Comparison of ENCODE assay signal across 8 cellular contexts in the genomic region with DNA sequence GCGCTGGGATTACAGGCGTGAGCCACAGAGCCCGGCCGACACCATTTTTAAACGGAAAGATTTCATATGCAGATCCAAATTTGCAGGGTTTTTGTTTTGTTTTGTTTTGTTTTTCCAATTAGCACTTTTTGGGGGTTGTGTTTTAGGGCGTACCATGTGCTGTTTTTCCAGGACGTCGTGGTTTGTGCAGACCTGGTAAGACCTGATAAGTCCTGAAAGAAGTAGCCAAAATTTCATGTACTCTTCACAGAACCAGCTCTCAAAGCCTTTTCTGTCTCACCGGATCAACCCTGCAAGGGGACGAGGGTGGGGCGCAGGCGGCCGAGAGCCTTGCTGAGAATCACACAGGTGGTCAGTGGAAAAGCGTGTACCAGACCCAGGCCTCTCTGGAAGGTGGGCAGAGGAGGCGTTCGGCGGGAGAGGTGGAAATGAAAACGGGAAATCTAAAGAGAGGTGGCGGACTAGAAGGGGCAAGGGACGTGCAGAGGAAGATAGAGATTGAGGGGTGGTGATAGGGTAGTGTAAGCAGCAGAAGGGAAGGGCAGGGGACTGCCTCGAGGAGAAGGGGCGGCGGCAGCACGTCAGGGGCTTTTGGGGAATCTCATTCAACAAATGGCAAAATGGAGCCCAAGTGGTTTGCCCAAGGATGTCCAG.
DNase-seq lines count a peak whose midpoint lies in the region; ATAC-seq and TF ChIP-seq lines count a peak whose summit lies in the region.

No MANE protein-coding gene starts in this region.

- no peak overlapping the region for H3K27ac ChIP-seq in SU-DHL-6 (ENCODE audit: low read depth, low read length)

- no peak for ATAC-seq in GM19452 (IDR thresholded peaks at IDR 0.05; ENCODE audit: unreplicated experiment)
- no peak for ATAC-seq in GM19463 (IDR thresholded peaks at IDR 0.05; ENCODE audit: unreplicated experiment)

- no peaks in the 10 kb centered on the region for H4K20me1 ChIP-seq in SU-DHL-6 (ENCODE audit: low read depth, low read length)

- no peaks in the 10 kb centered on the region for H3K9me2 ChIP-seq in SU-DHL-6 (replicated peaks; ENCODE audit: insufficient read depth, low read length)

- peaks cover 4% of the 10 kb centered on the region for H3K4me1 ChIP-seq in mucosa of stomach (ENCODE audit: control insufficient read depth, insufficient read depth, low read length)

- no peaks in the 10 kb centered on the region for H3F3A ChIP-seq in SU-DHL-6 (ENCODE audit: insufficient read depth)

- no peaks in the 10 kb centered on the region for H3K36me3 ChIP-seq in SU-DHL-6 (ENCODE audit: low read length)
- no peaks in the 10 kb centered on the region for H3K36me3 ChIP-seq in mucosa of stomach (ENCODE audit: control insufficient read depth, insufficient read depth, low read length)

- H3K4me2 ChIP-seq in SU-DHL-6 (ENCODE audit: low read depth, low read length, poor library complexity, severe bottlenecking) = peak overlapping the region; percentile 79

- H3K79me2 ChIP-seq in SU-DHL-6 (ENCODE audit: insufficient read depth, low read length) = peaks cover 33% of the 10 kb centered on the region

- DNase-seq in NCI-H2227 (lab: John Stamatoyannopoulos, UW; ENCODE audit: unreplicated experiment) (peak; percentile 23), NCI-H2227 treated with DMSO at 0.1 percent for 48 hours (lab: John Stamatoyannopoulos, UW) (no peak), ecto neural progenitor cell (ENCODE audit: low spot score) (peak; percentile 50), OCI-M2 (lab: John Stamatoyannopoulos, UW; ENCODE audit: unreplicated experiment) (no peak)

- H3K9me3 ChIP-seq in SU-DHL-6 (ENCODE audit: insufficient read depth, low read length) (no peaks in the 10 kb centered on the region), mucosa of stomach (ENCODE audit: control insufficient read depth, low read length) (no peaks in the 10 kb centered on the region)

- H3K27me3 ChIP-seq in SU-DHL-6 (ENCODE audit: low read length) (no peaks in the 10 kb centered on the region), mucosa of stomach (ENCODE audit: control insufficient read depth, insufficient read depth, low read length) (no peaks in the 10 kb centered on the region)

- no peak for TF ChIP-seq CTCF in SU-DHL-6 (IDR thresholded peaks at IDR 0.05; ENCODE audit: insufficient read depth, low read length, poor library complexity, severe bottlenecking)

- H2AFZ ChIP-seq in SU-DHL-6 (ENCODE audit: low read depth, low read length, severe bottlenecking) = peak overlapping the region; percentile 99

- H3K4me3 ChIP-seq in SU-DHL-6 (ENCODE audit: insufficient read depth, low read length, poor library complexity, severe bottlenecking) = peak overlapping the region; percentile 99
- peak overlapping the region; percentile 98 for H3K4me3 ChIP-seq in mucosa of stomach (ENCODE audit: low read length)

- H3K9ac ChIP-seq in SU-DHL-6 (ENCODE audit: low read length) (peak overlapping the region; percentile 89), mucosa of stomach (ENCODE audit: low read length) (peak overlapping the region; percentile 91)

Comparison
In these comparisons a context has a peak if more than half of its experiments do, and no peak if none do; other contexts are left out.
1. DNase-seq: peak in NCI-H2227 (single experiment) and ecto neural progenitor cell (single experiment); none in NCI-H2227 treated with DMSO at 0.1 percent for 48 hours (single experiment) and OCI-M2 (single experiment).